24 cellular contexts compared by ENCODE assay signal in genomic region chr13:27851481-27851880, GRCh38. TPM values are rescaled to one million over a fixed set of nuclear protein-coding genes. Genes with fewer than 3 reads are reported as not detected.
"Had no signal": no experiment of that assay in that cellular context is flagged by ENCODE, and none has a peak within 500 bp of the region (broad histone marks: within the 10 kb centered on the region; RNA-seq: fewer than 3 reads in every experiment).

No MANE protein-coding gene starts in this region.

- FAIRE-seq: astrocyte had no signal

- H3K36me3 Mint-ChIP-seq: activated naive CD4-positive, alpha-beta T cell treated with anti-CD3 and anti-CD28 coated beads, Interleukin-2, amount 50 U/mL, for 72 hours had no signal

- H3K9me3 Mint-ChIP-seq: activated naive CD4-positive, alpha-beta T cell treated with anti-CD3 and anti-CD28 coated beads, Interleukin-2, amount 50 U/mL, for 72 hours; activated naive CD8-positive, alpha-beta T cell treated with anti-CD3 and anti-CD28 coated beads, Interleukin-2, amount 50 U/mL, for 24 hours; T-helper 1 cell treated with Interleukin-12 subunit alpha and Interleukin-12 subunit beta and Interleukin-4 antibody, amounts not matched to agents 30 μg/mL and 1 μg/mL, for 36 hours had no signal

- DNase-seq: activated CD4-positive, alpha-beta T cell treated with anti-CD3 and anti-CD28 coated beads for 4 hours; activated CD4-positive, alpha-beta T cell treated with anti-CD3 and anti-CD28 coated beads, Interleukin-2, amount 50 U/mL, for 4 hours; activated CD8-positive, alpha-beta memory T cell treated with anti-CD3 and anti-CD28 coated beads, Interleukin-2, amount 50 U/mL, for 48 hours; activated CD8-positive, alpha-beta T cell treated with anti-CD3 and anti-CD28 coated beads, Interleukin-2, amount 10 ng/mL, durations not matched to agents 7 days and 5 days; activated naive CD8-positive, alpha-beta T cell treated with anti-CD3 and anti-CD28 coated beads, Interleukin-2, amount 50 U/mL, for 24 hours; activated T-cell treated with anti-CD3 and anti-CD28 coated beads, Interleukin-2, amount 50 U/mL, for 1 hour; amniotic stem cell; brain microvascular endothelial cell; Kasumi-1; KBM-7; NCI-H1105 treated with DMSO at 0.1 percent for 48 hours; NCI-H1436 treated with DMSO at 0.1 percent for 48 hours; NCI-H187; NCI-H510A treated with DMSO at 0.1 percent for 48 hours; NCI-H774; NK-92 treated with Interleukin-12 subunit alpha and Interleukin-12 subunit beta, amount 100 ng/mL, for 24 hours; OCI-M1; Right ventricle myocardium superior had no signal

- H3K27ac Mint-ChIP-seq: activated CD8-positive, alpha-beta T cell treated with anti-CD3 and anti-CD28 coated beads, Interleukin-2, amount 10 ng/mL, durations not matched to agents 7 days and 5 days; activated naive CD4-positive, alpha-beta T cell treated with anti-CD3 and anti-CD28 coated beads, Interleukin-2, amount 50 U/mL, for 72 hours; activated naive CD8-positive, alpha-beta T cell treated with anti-CD3 and anti-CD28 coated beads, Interleukin-2, amount 50 U/mL, for 24 hours; T-helper 1 cell treated with Interleukin-12 subunit alpha and Interleukin-12 subunit beta and Interleukin-4 antibody, amounts not matched to agents 30 μg/mL and 1 μg/mL, for 36 hours had no signal

- H3K4me3 Mint-ChIP-seq: activated CD8-positive, alpha-beta T cell treated with anti-CD3 and anti-CD28 coated beads, Interleukin-2, amount 10 ng/mL, durations not matched to agents 7 days and 5 days; activated naive CD8-positive, alpha-beta T cell treated with anti-CD3 and anti-CD28 coated beads, Interleukin-2, amount 50 U/mL, for 24 hours; T-helper 1 cell treated with Interleukin-12 subunit alpha and Interleukin-12 subunit beta and Interleukin-4 antibody, amounts not matched to agents 30 μg/mL and 1 μg/mL, for 36 hours had no signal

- H3K4me1 Mint-ChIP-seq: activated naive CD8-positive, alpha-beta T cell treated with anti-CD3 and anti-CD28 coated beads, Interleukin-2, amount 50 U/mL, for 24 hours had no signal

RNA-seq across cellular contexts. Expression of gene GSX1, which starts 59.2 kb away (rescaled TPM):
- total RNA-seq: activated CD8-positive, alpha-beta T cell treated with anti-CD3 and anti-CD28 coated beads, Interleukin-2, amount 10 ng/mL, durations not matched to agents 7 days and 5 days; activated naive CD4-positive, alpha-beta T cell treated with anti-CD3 and anti-CD28 coated beads, Interleukin-2, amount 50 U/mL, for 72 hours; astrocyte; cardiac muscle cell; Peyer's patch; Right ventricle myocardium superior; SK-MEL-5 had no signal
